16 cellular contexts compared by ENCODE assay signal in genomic region chr16:12458051-12458450, GRCh38.
A peak's percentile ranks its signal among the peaks of the same experiment; 100 is the strongest.
DNase-seq lines count a peak whose midpoint lies in the region; ATAC-seq and TF ChIP-seq lines count a peak whose summit lies in the region.
"Had no signal": no experiment of that assay in that cellular context is flagged by ENCODE, and none has a peak within 500 bp of the region (broad histone marks: within the 10 kb centered on the region; RNA-seq: fewer than 3 reads in every experiment).

No MANE protein-coding gene starts in this region.

- H3K9me3 Mint-ChIP-seq in activated T-cell treated with anti-CD3 and anti-CD28 coated beads, Interleukin-2, amount 50 U/mL, for 24 hours = no peaks in the 10 kb centered on the region
- H3K9me3 Mint-ChIP-seq in activated naive CD8-positive, alpha-beta T cell treated with anti-CD3 and anti-CD28 coated beads, Interleukin-2, amount 50 U/mL, for 24 hours = no peaks in the 10 kb centered on the region
- H3K9me3 Mint-ChIP-seq: effector memory CD8-positive, alpha-beta T cell had no signal

- peaks cover 0 to 11% (median 5%) of the 10 kb centered on the region in 8 donors for H3K9me3 ChIP-seq in spleen
- H3K9me3 ChIP-seq: SK-N-SH, vagina had no signal

- no peak for TF ChIP-seq POLR2A in spleen (IDR thresholded peaks at IDR 0.05)

- no peaks in the 10 kb centered on the region for H3K27me3 Mint-ChIP-seq in activated T-cell treated with anti-CD3 and anti-CD28 coated beads, Interleukin-2, amount 50 U/mL, for 24 hours
- no peaks in the 10 kb centered on the region for H3K27me3 Mint-ChIP-seq in activated naive CD8-positive, alpha-beta T cell treated with anti-CD3 and anti-CD28 coated beads, Interleukin-2, amount 50 U/mL, for 24 hours
- H3K27me3 Mint-ChIP-seq: effector memory CD8-positive, alpha-beta T cell had no signal

- H3K4me1 Mint-ChIP-seq in activated T-cell treated with anti-CD3 and anti-CD28 coated beads, Interleukin-2, amount 50 U/mL, for 24 hours (ENCODE audit: low read depth) = peaks cover 29% of the 10 kb centered on the region
- H3K4me1 Mint-ChIP-seq in activated naive CD8-positive, alpha-beta T cell treated with anti-CD3 and anti-CD28 coated beads, Interleukin-2, amount 50 U/mL, for 24 hours = peaks cover 24% of the 10 kb centered on the region

- DNase-seq in activated T-cell treated with anti-CD3 and anti-CD28 coated beads, Interleukin-2, amount 50 U/mL, for 24 hours = no peak
- DNase-seq in activated T-cell treated with anti-CD3 and anti-CD28 coated beads, Interleukin-2, amount 50 U/mL, for 48 hours = no peak
- DNase-seq in HL-60 (ENCODE audit: low read depth in 1 of 2, low spot score in 1 of 2) = peak in 1 of 2 experiments; percentile 8
- no peak for DNase-seq in activated naive CD8-positive, alpha-beta T cell treated with anti-CD3 and anti-CD28 coated beads, Interleukin-2, amount 50 U/mL, for 24 hours
- no peak for DNase-seq in spleen
- DNase-seq: effector memory CD8-positive, alpha-beta T cell; EL; HCEC 1CT; mammary epithelial cell; NCI-H774; SK-N-SH had no signal

- intact Hi-C loops in spleen (cut with DNase I; ENCODE audit: low total_unique reads) = loop anchor here (5.0 kb wide), 1 partner anchor 359 kb away; no protein-coding TSS in a partner anchor

- no peak for TF ChIP-seq CTCF in HL-60 (IDR thresholded peaks at IDR 0.05; ENCODE audit: insufficient read depth, low read length)
- TF ChIP-seq CTCF in spleen (IDR thresholded peaks at IDR 0.05 in 8 of 11, conservative IDR thresholded peaks at IDR 0.05 in 3 of 11) = no peak

- H3K27ac ChIP-seq in HL-60 (replicated peaks) (peak overlapping the region; percentile 99), spleen (peak overlapping the region in 7 of 8 donors; percentile 62 to 92 (median 82))
- H3K27ac ChIP-seq: vagina had no signal

- peaks cover 15 to 45% (median 25%) of the 10 kb centered on the region in 6 donors for H3K4me1 ChIP-seq in spleen
- H3K4me1 ChIP-seq: vagina had no signal

- no peak for ATAC-seq in activated naive CD8-positive, alpha-beta T cell treated with anti-CD3 and anti-CD28 coated beads, Interleukin-2, amount 50 U/mL, for 24 hours
- ATAC-seq in HG03457 (IDR thresholded peaks at IDR 0.05; ENCODE audit: unreplicated experiment) = no peak
- ATAC-seq in GM19023 (IDR thresholded peaks at IDR 0.05; ENCODE audit: unreplicated experiment) = no peak
- no peak for ATAC-seq in HG02610 (IDR thresholded peaks at IDR 0.05; ENCODE audit: unreplicated experiment)
- ATAC-seq: effector memory CD8-positive, alpha-beta T cell had no signal

- no peaks in the 10 kb centered on the region for H3K27me3 ChIP-seq in HL-60 (ENCODE audit: insufficient read depth, poor library complexity, severe bottlenecking)
- H3K27me3 ChIP-seq in spleen (replicated peaks in 1 of 7) = no peaks in the 10 kb centered on the region
- H3K27me3 ChIP-seq: heart left ventricle, vagina had no signal

- peak overlapping the region; percentile 74 for H3K27ac Mint-ChIP-seq in activated T-cell treated with anti-CD3 and anti-CD28 coated beads, Interleukin-2, amount 50 U/mL, for 24 hours
- H3K27ac Mint-ChIP-seq in activated naive CD8-positive, alpha-beta T cell treated with anti-CD3 and anti-CD28 coated beads, Interleukin-2, amount 50 U/mL, for 24 hours = no peak overlapping the region
- H3K27ac Mint-ChIP-seq: effector memory CD8-positive, alpha-beta T cell had no signal

- H3K4me3 Mint-ChIP-seq in activated T-cell treated with anti-CD3 and anti-CD28 coated beads, Interleukin-2, amount 50 U/mL, for 24 hours = no peak overlapping the region
- peak overlapping the region; percentile 26 for H3K4me3 Mint-ChIP-seq in activated naive CD8-positive, alpha-beta T cell treated with anti-CD3 and anti-CD28 coated beads, Interleukin-2, amount 50 U/mL, for 24 hours

- H3K36me3 ChIP-seq in spleen = peaks cover 0 to 4% (median 0%) of the 10 kb centered on the region in 6 donors
- H3K36me3 ChIP-seq: heart left ventricle, vagina had no signal

- H3K36me3 Mint-ChIP-seq in activated T-cell treated with anti-CD3 and anti-CD28 coated beads, Interleukin-2, amount 50 U/mL, for 24 hours (ENCODE audit: low read depth) = peaks cover 5% of the 10 kb centered on the region
- H3K36me3 Mint-ChIP-seq in activated naive CD8-positive, alpha-beta T cell treated with anti-CD3 and anti-CD28 coated beads, Interleukin-2, amount 50 U/mL, for 24 hours (ENCODE audit: low read depth) = no peaks in the 10 kb centered on the region

- WGBS in spleen, 5 donors = 61 to 75% (median 72%) methylated on average over 8 of the region's 8 CpGs

- no peak overlapping the region for H3K4me3 ChIP-seq in HL-60 (replicated peaks; ENCODE audit: insufficient read depth, low read length)
- no peak overlapping the region for H3K4me3 ChIP-seq in spleen
- H3K4me3 ChIP-seq: heart left ventricle, vagina had no signal
